25 cellular contexts compared by ENCODE assay signal in genomic region chr17:75640556-75641119, GRCh38. TPM values are rescaled to one million over a fixed set of nuclear protein-coding genes. Genes with fewer than 3 reads are reported as not detected.
DNase-seq lines count a peak whose midpoint lies in the region; ATAC-seq, FAIRE-seq and TF ChIP-seq lines count a peak whose summit lies in the region.
"Had no signal": no experiment of that assay in that cellular context is flagged by ENCODE, and none has a peak within 500 bp of the region (broad histone marks: within the 10 kb centered on the region; RNA-seq: fewer than 3 reads in every experiment).

No MANE protein-coding gene starts in this region.

- no peak overlapping the region for H3K4me3 ChIP-seq in HCT116 (replicated peaks in 1 of 2; ENCODE audit: low read depth in 1 of 2, low read length in 2 of 2)
- H3K4me3 ChIP-seq in H1 (ENCODE audit: extremely low read depth in 1 of 4, insufficient read depth in 2 of 4, low read depth in 3 of 4, low read length in 4 of 4): no peak overlapping the region
- no peak overlapping the region for H3K4me3 ChIP-seq in osteoblast (ENCODE audit: insufficient read depth, low read length)
- H3K4me3 ChIP-seq: GM12878, GM23248, psoas muscle, transverse colon had no signal

- H3K27me3 ChIP-seq in HCT116 (ENCODE audit: insufficient read depth, low read length) (no peaks in the 10 kb centered on the region), H1 (replicated peaks in 1 of 4; ENCODE audit: control insufficient read depth in 3 of 4, extremely low read depth in 1 of 4, insufficient read depth in 3 of 4, low read length in 3 of 4) (no peaks in the 10 kb centered on the region), osteoblast (ENCODE audit: insufficient read depth, low read length) (no peaks in the 10 kb centered on the region)
- H3K27me3 ChIP-seq: transverse colon had no signal

- peak overlapping the region; percentile 3; the same call in 1 of the 2 replicates for H4K8ac ChIP-seq in H1 (ENCODE audit: extremely low read depth, insufficient read depth, low read length)

- no peaks in the 10 kb centered on the region for H3K36me3 Mint-ChIP-seq in type B pancreatic cell
- H3K36me3 Mint-ChIP-seq in CD14-positive monocyte: peaks cover 23 to 45% of the 10 kb centered on the region in 2 donors
- H3K36me3 Mint-ChIP-seq: activated naive CD8-positive, alpha-beta T cell treated with anti-CD3 and anti-CD28 coated beads, Interleukin-2, amount 10 ng/mL, durations not matched to agents 7 days and 5 days had no signal

- H4K20me1 ChIP-seq in HCT116 (ENCODE audit: insufficient read depth) (no peaks in the 10 kb centered on the region), H1 (replicated peaks in 1 of 2; ENCODE audit: control insufficient read depth in 1 of 2, insufficient read depth in 2 of 2, low read length in 2 of 2) (peaks cover 0 to 4% of the 10 kb centered on the region in 2 experiments), osteoblast (ENCODE audit: insufficient read depth, low read length) (no peaks in the 10 kb centered on the region)

- no peaks in the 10 kb centered on the region for H3K9me2 ChIP-seq in HCT116 (ENCODE audit: insufficient read depth)

- FAIRE-seq in H1 (lab: Jason Lieb, UNC): no peak
- FAIRE-seq: astrocyte, GM12878, HepG2 had no signal

- H3K14ac ChIP-seq in H1 (ENCODE audit: insufficient read length): no peak overlapping the region

- CTCF ChIA-PET in HCT116 (lab: Charles Lee): interaction anchor here (2.2 to 3.0 kb wide), 3 partner anchors 7 to 39 kb away, joined by 6 to 25 read pairs (median 7); partner anchors contain the start of gene SMIM5
- CTCF ChIA-PET in H1 (lab: Charles Lee; ENCODE audit: partially characterized antibody): interaction anchor here (0.6 to 59.2 kb wide), 6 partner anchors 3 to 113 kb away, joined by 4 to 2200 read pairs (median 158); partner anchors contain the start of genes RECQL5, SAP30BP and SMIM5

- TF ChIP-seq EP300 in H1 (IDR thresholded peaks at IDR 0.05; ENCODE audit: borderline replicate concordance in 1 of 2, low read depth in 2 of 2, low read length in 2 of 2): no peak

- no peak for TF ChIP-seq POLR2A in HCT116 (IDR thresholded peaks at IDR 0.05; ENCODE audit: borderline replicate concordance, extremely low read depth, insufficient read depth, insufficient read length)
- no peak for TF ChIP-seq POLR2A in H1 (IDR thresholded peaks at IDR 0.05; ENCODE audit: control extremely low read depth in 1 of 2, low read depth in 2 of 2, low read length in 2 of 2)

- H3K9me3 Mint-ChIP-seq in type B pancreatic cell (no peaks in the 10 kb centered on the region), CD14-positive monocyte (peaks cover 0 to 2% (median 0%) of the 10 kb centered on the region in 7 donors)
- H3K9me3 Mint-ChIP-seq: activated naive CD8-positive, alpha-beta T cell treated with anti-CD3 and anti-CD28 coated beads, Interleukin-2, amount 10 ng/mL, durations not matched to agents 7 days and 5 days; CD4-positive, alpha-beta T cell; central memory CD8-positive, alpha-beta T cell; stimulated activated naive CD8-positive, alpha-beta T cell treated with anti-CD3 and anti-CD28 coated beads, Interleukin-15, Interleukin-2, amounts not matched to agents 100 ng/mL and 50 ng/mL, for 24 hours had no signal

- no peak for TF ChIP-seq RAD21 in HCT116 (IDR thresholded peaks at IDR 0.05; ENCODE audit: low read depth)
- no peak for TF ChIP-seq RAD21 in H1 (IDR thresholded peaks at IDR 0.05 in 1 of 2, conservative IDR thresholded peaks at IDR 0.05 in 1 of 2; ENCODE audit: low read depth in 2 of 2, low read length in 2 of 2)

- intact Hi-C loops in HCT116 (cut with micrococcal nuclease): no loop called here
- intact Hi-C loops in CD14-positive monocyte (cut with micrococcal nuclease): no loop called here

- POLR2A ChIA-PET in HCT116 (lab: Charles Lee): interaction anchor here (1.6 kb wide), 1 partner anchor 139 kb away, joined by 4 read pairs; no protein-coding TSS in a partner anchor
- POLR2A ChIA-PET in H1 (lab: Charles Lee; ENCODE audit: partially characterized antibody): interaction anchor here (0.6 to 2.2 kb wide), 4 partner anchors 10 to 144 kb away, joined by 3 to 9 read pairs (median 4); partner anchors contain the start of gene UNK

- no peak for DNase-seq in HCT116 (ENCODE audit: low read depth, low spot score)
- no peak for DNase-seq in H1 (ENCODE audit: low read depth in 1 of 2, low spot score in 2 of 2)
- DNase-seq in osteoblast (ENCODE audit: insufficient read length, low spot score, missing footprints): peak; percentile 50
- DNase-seq in type B pancreatic cell (ENCODE audit: extremely low spot score, unreplicated experiment): no peak
- no peak for DNase-seq in CD14-positive monocyte (ENCODE audit: low spot score)
- no peak for DNase-seq in OCI-M1 (lab: John Stamatoyannopoulos, UW)
- DNase-seq: activated CD4-positive, alpha-beta T cell treated with anti-CD3 and anti-CD28 coated beads for 36 hours; activated CD8-positive, alpha-beta memory T cell treated with anti-CD3 and anti-CD28 coated beads for 24 hours; activated effector memory CD4-positive, alpha-beta T cell treated with Interleukin-2 at 50 U/mL for 16 hours; activated naive CD8-positive, alpha-beta T cell treated with anti-CD3 and anti-CD28 coated beads, Interleukin-2, amount 10 ng/mL, durations not matched to agents 7 days and 5 days; CD4-positive, alpha-beta T cell; EL; foreskin fibroblast; GM23248; mesendoderm; NCI-H1694 treated with DMSO at 0.1 percent for 48 hours had no signal

- H3K18ac ChIP-seq in H1 (ENCODE audit: extremely low read depth, low read length): no peak overlapping the region

- no peak overlapping the region for H2BK120ac ChIP-seq in H1 (replicated peaks; ENCODE audit: low read depth, low read length)

- no peaks in the 10 kb centered on the region for H3K79me2 ChIP-seq in HCT116 (ENCODE audit: insufficient read depth, low read length)
- H3K79me2 ChIP-seq in H1 (ENCODE audit: control insufficient read depth in 1 of 2, insufficient read depth in 2 of 2, low read length in 2 of 2): no peaks in the 10 kb centered on the region; a peak in 1 of 4 replicates
- no peaks in the 10 kb centered on the region for H3K79me2 ChIP-seq in osteoblast (ENCODE audit: insufficient read depth, low read length)

- BruUV-seq in HCT116 (replicated peaks; lab: Mats Ljungman, UMichigan): no TSS peak

- H3K79me1 ChIP-seq in H1 (ENCODE audit: low read depth, low read length): no peaks in the 10 kb centered on the region

- H3K56ac ChIP-seq in H1 (replicated peaks; ENCODE audit: insufficient read length, low read depth, low read length): no peak overlapping the region

- ATAC-seq in HCT116 (no peak), GM18502 (IDR thresholded peaks at IDR 0.05; ENCODE audit: poor library complexity, unreplicated experiment) (no peak)
- ATAC-seq: activated CD4-positive, alpha-beta T cell treated with anti-CD3 and anti-CD28 coated beads for 36 hours; GM12878; HepG2 had no signal

- H3K4me1 ChIP-seq in HCT116 (ENCODE audit: control insufficient read depth in 1 of 2, insufficient read depth in 2 of 2, low read length in 2 of 2): peaks cover 32 to 59% of the 10 kb centered on the region in 2 experiments
- H3K4me1 ChIP-seq in H1 (replicated peaks in 1 of 4; ENCODE audit: control insufficient read depth in 3 of 4, insufficient read depth in 4 of 4, low read length in 3 of 4): peaks cover 5 to 16% (median 10%) of the 10 kb centered on the region in 4 experiments
- H3K4me1 ChIP-seq in osteoblast (ENCODE audit: insufficient read depth, low read length): no peaks in the 10 kb centered on the region

- H2AFZ ChIP-seq in HCT116 (ENCODE audit: low read depth, low read length, poor library complexity, severe bottlenecking) (no peak overlapping the region), H1 (ENCODE audit: low read length) (no peak overlapping the region), osteoblast (ENCODE audit: low read length) (no peak overlapping the region)
- H2AFZ ChIP-seq: GM23248 had no signal

- H3K4me1 Mint-ChIP-seq in type B pancreatic cell (ENCODE audit: unreplicated experiment) (peaks cover 8% of the 10 kb centered on the region), CD14-positive monocyte (peaks cover 10% of the 10 kb centered on the region)
- H3K4me1 Mint-ChIP-seq: activated CD4-positive, alpha-beta T cell treated with anti-CD3 and anti-CD28 coated beads for 36 hours; activated naive CD8-positive, alpha-beta T cell treated with anti-CD3 and anti-CD28 coated beads, Interleukin-2, amount 10 ng/mL, durations not matched to agents 7 days and 5 days; central memory CD8-positive, alpha-beta T cell had no signal

- H3K27ac Mint-ChIP-seq in type B pancreatic cell: peak overlapping the region; percentile 96
- no peak overlapping the region for H3K27ac Mint-ChIP-seq in CD14-positive monocyte
- H3K27ac Mint-ChIP-seq: activated CD4-positive, alpha-beta T cell treated with anti-CD3 and anti-CD28 coated beads for 36 hours; activated naive CD8-positive, alpha-beta T cell treated with anti-CD3 and anti-CD28 coated beads, Interleukin-2, amount 10 ng/mL, durations not matched to agents 7 days and 5 days; CD4-positive, alpha-beta T cell; stimulated activated naive CD8-positive, alpha-beta T cell treated with anti-CD3 and anti-CD28 coated beads, Interleukin-15, Interleukin-2, amounts not matched to agents 100 ng/mL and 50 ng/mL, for 24 hours had no signal

- no peak overlapping the region for H3K4ac ChIP-seq in H1 (replicated peaks; ENCODE audit: insufficient read length, low read depth, low read length)

- H3K4me2 ChIP-seq in HCT116 (ENCODE audit: low read length): peak overlapping the region; percentile 56
- H3K4me2 ChIP-seq in H1 (ENCODE audit: insufficient read depth in 1 of 2, low read depth in 2 of 2, low read length in 2 of 2): no peak overlapping the region
- no peak overlapping the region for H3K4me2 ChIP-seq in osteoblast (ENCODE audit: insufficient read depth, low read length)

- TF ChIP-seq CTCF in HCT116 (IDR thresholded peaks at IDR 0.05 in 2 of 3, conservative IDR thresholded peaks at IDR 0.05 in 1 of 3; ENCODE audit: borderline replicate concordance in 1 of 3, insufficient read depth in 1 of 3, low read depth in 2 of 3, low read length in 2 of 3) (no peak), H1 (IDR thresholded peaks at IDR 0.05; ENCODE audit: control extremely low read depth in 1 of 3, insufficient read depth in 1 of 3, low read depth in 1 of 3, low read length in 3 of 3) (no peak), osteoblast (IDR thresholded peaks at IDR 0.05; ENCODE audit: extremely low read depth, low read depth, low read length) (no peak), type B pancreatic cell (conservative IDR thresholded peaks at IDR 0.05) (no peak), CD14-positive monocyte (IDR thresholded peaks at IDR 0.05) (no peak)

- WGBS in H1 (ENCODE audit: extremely low coverage in 1 of 2, insufficient coverage in 1 of 2, insufficient read length in 1 of 2, insufficient replicate concordance in 2 of 2, low coverage in 1 of 2, low lambda C conversion rate in 2 of 2, missing lambda C conversion rate in 1 of 2), 2 experiments: 89% methylated on average over 12 of the region's 13 CpGs; no CpG with 5 or more reads in 1 of the 2 experiments

- H3K9me3 ChIP-seq in HCT116 (ENCODE audit: control insufficient read depth in 1 of 2, insufficient read depth in 1 of 2, low read depth in 1 of 2, low read length in 2 of 2) (no peaks in the 10 kb centered on the region), H1 (ENCODE audit: insufficient read depth in 2 of 2, low read depth in 1 of 2, low read length in 1 of 2) (no peaks in the 10 kb centered on the region), osteoblast (ENCODE audit: low read depth, low read length) (no peaks in the 10 kb centered on the region)
- H3K9me3 ChIP-seq: psoas muscle, transverse colon had no signal

- H3K27me3 Mint-ChIP-seq in type B pancreatic cell (no peaks in the 10 kb centered on the region), CD14-positive monocyte (ENCODE audit: low read depth in 3 of 3) (peaks cover 0 to 2% (median 0%) of the 10 kb centered on the region in 3 donors)
- H3K27me3 Mint-ChIP-seq: activated CD4-positive, alpha-beta T cell treated with anti-CD3 and anti-CD28 coated beads for 36 hours; activated naive CD8-positive, alpha-beta T cell treated with anti-CD3 and anti-CD28 coated beads, Interleukin-2, amount 10 ng/mL, durations not matched to agents 7 days and 5 days; CD4-positive, alpha-beta T cell; central memory CD8-positive, alpha-beta T cell; stimulated activated naive CD8-positive, alpha-beta T cell treated with anti-CD3 and anti-CD28 coated beads, Interleukin-15, Interleukin-2, amounts not matched to agents 100 ng/mL and 50 ng/mL, for 24 hours had no signal

- no peak overlapping the region for H3K23ac ChIP-seq in H1 (ENCODE audit: insufficient read length)

- H3K9ac ChIP-seq in HCT116 (ENCODE audit: low read length): peak overlapping the region; percentile 39
- H3K9ac ChIP-seq in H1 (replicated peaks in 1 of 4; ENCODE audit: extremely low read depth in 1 of 4, low read depth in 3 of 4, low read length in 3 of 4): no peak overlapping the region
- H3K9ac ChIP-seq: GM23248 had no signal

- no peak overlapping the region; the same call in 1 of the 2 replicates for H2BK5ac ChIP-seq in H1 (ENCODE audit: low read depth, low read length)

- H3K36me3 ChIP-seq in HCT116 (ENCODE audit: control insufficient read depth in 1 of 2, insufficient read depth in 2 of 2, low read length in 2 of 2): 0 out of 4 replicates have a peak, but pooled peaks cover 0 to 3% of the 10 kb centered on the region in 2 experiments
- no peaks in the 10 kb centered on the region; a peak in 1 of 8 replicates for H3K36me3 ChIP-seq in H1 (ENCODE audit: control insufficient read depth in 2 of 4, insufficient read depth in 4 of 4, low read length in 3 of 4)
- H3K36me3 ChIP-seq in osteoblast (ENCODE audit: insufficient read depth, low read length): no peaks in the 10 kb centered on the region
- H3K36me3 ChIP-seq: transverse colon had no signal

- H3K4me3 Mint-ChIP-seq in type B pancreatic cell: peak overlapping the region; percentile 83
- no peak overlapping the region for H3K4me3 Mint-ChIP-seq in CD14-positive monocyte
- H3K4me3 Mint-ChIP-seq: activated CD4-positive, alpha-beta T cell treated with anti-CD3 and anti-CD28 coated beads for 36 hours; activated naive CD8-positive, alpha-beta T cell treated with anti-CD3 and anti-CD28 coated beads, Interleukin-2, amount 10 ng/mL, durations not matched to agents 7 days and 5 days; CD4-positive, alpha-beta T cell; central memory CD8-positive, alpha-beta T cell; stimulated activated naive CD8-positive, alpha-beta T cell treated with anti-CD3 and anti-CD28 coated beads, Interleukin-15, Interleukin-2, amounts not matched to agents 100 ng/mL and 50 ng/mL, for 24 hours had no signal

- H4K91ac ChIP-seq in H1 (replicated peaks; ENCODE audit: insufficient read length, low read length): no peak overlapping the region

- peak overlapping the region; percentile 44; the same call in 1 of the 2 replicates for H3K27ac ChIP-seq in HCT116 (ENCODE audit: low read depth, low read length)
- H3K27ac ChIP-seq in H1 (ENCODE audit: low read depth, low read length): no peak overlapping the region
- H3K27ac ChIP-seq in osteoblast (ENCODE audit: low read depth, low read length): no peak overlapping the region
- H3K27ac ChIP-seq: GM23248, psoas muscle had no signal

- no peaks in the 10 kb centered on the region for H3K23me2 ChIP-seq in H1 (ENCODE audit: low read depth, low read length)

- 0 out of 2 replicates have a peak overlapping the region, but pooled peaks have one; percentile 17 for H2BK12ac ChIP-seq in H1 (ENCODE audit: low read depth, low read length)

- RAD21 ChIA-PET in HCT116 (lab: Charles Lee; ENCODE audit: low non-redundant PET in 1 of 2, low total read pairs in 2 of 2, uncharacterized antibody in 2 of 2, unreplicated experiment in 2 of 2): no interaction called here

- no peak overlapping the region for H4K5ac ChIP-seq in H1 (ENCODE audit: insufficient read length, low read depth, low read length)

- no peak overlapping the region for H2BK20ac ChIP-seq in H1 (ENCODE audit: low read length)

- H2BK15ac ChIP-seq in H1 (ENCODE audit: low read length): no peak overlapping the region

- no peak overlapping the region for H2AK5ac ChIP-seq in H1 (ENCODE audit: low read depth, low read length)

RNA-seq across cellular contexts. Expression of gene SMIM5, which starts 7.4 kb away (rescaled TPM):
- total RNA-seq in HCT116 (2021; ENCODE audit: unreplicated experiment) (0.12 TPM), osteoblast (under 0.01 TPM in 1 of 2 replicates, not detected in the other), type B pancreatic cell (ENCODE audit: low replicate concordance) (9.3 and 17.7 TPM in 2 replicates)
- 0.79 and 1.0 TPM in 2 replicates for polyA plus RNA-seq in HCT116 (2012)
- not detected in 2 replicates for total RNA-seq in H1 (2021; fragmentation: NEBNext Ultra II Directional; extraction: Animal tissue kit (Norgen Biotek cat#: 25700))
- polyA plus RNA-seq in H1 (2011; rRNA removed) (not detected in 2 replicates), CD14-positive monocyte (under 1 TPM; 0.15 to 0.43 TPM)
- polyA plus RNA-seq in H1 (2011; cell fraction: cytosol; rRNA removed): not detected
- 0.14 TPM for polyA plus RNA-seq in H1 (2011; cell fraction: nucleus; rRNA removed)
- 0.07 to 0.79 TPM (median 0.30 TPM) in 4 replicates for polyA plus RNA-seq in H1 (2012, experiment 1 of 2)
- 0.08 TPM for polyA plus RNA-seq in H1 (2012, experiment 2 of 2)
- not detected for polyA plus RNA-seq in H1 (2013, experiment 1 of 2)
- not detected for polyA plus RNA-seq in H1 (2013, experiment 2 of 2)
- not detected in 2 replicates for polyA minus RNA-seq in H1 (2011; rRNA and poly(A)+ RNA removed)
- not detected for polyA minus RNA-seq in H1 (2011; cell fraction: cytosol; rRNA and poly(A)+ RNA removed)
- polyA minus RNA-seq in H1 (2011; cell fraction: nucleus; rRNA and poly(A)+ RNA removed): not detected
- total RNA-seq: dermis microvascular lymphatic vessel endothelial cell, GM12878, GM23248, HepG2 had no signal
- polyA plus RNA-seq: HepG2 had no signal

RNA-seq across cellular contexts. Expression of gene RECQL5, which starts 26.3 kb away (rescaled TPM):
- total RNA-seq in HCT116 (2021; ENCODE audit: unreplicated experiment) (83.3 TPM), osteoblast (17.7 and 24.5 TPM in 2 replicates), type B pancreatic cell (ENCODE audit: low replicate concordance) (64.7 and 90.4 TPM in 2 replicates)
- 55.3 and 61.6 TPM in 2 replicates for polyA plus RNA-seq in HCT116 (2012)
- total RNA-seq in H1 (2021; fragmentation: NEBNext Ultra II Directional; extraction: Animal tissue kit (Norgen Biotek cat#: 25700)): 40.7 and 41.1 TPM in 2 replicates
- polyA plus RNA-seq in H1 (2011; rRNA removed) (15.1 and 34.9 TPM in 2 replicates), CD14-positive monocyte (1 to 10 TPM; 3.1 to 4.4 TPM)
- 32.7 TPM for polyA plus RNA-seq in H1 (2011; cell fraction: cytosol; rRNA removed)
- 166 TPM for polyA plus RNA-seq in H1 (2011; cell fraction: nucleus; rRNA removed)
- 29.1 to 42.9 TPM (median 40.6 TPM) in 4 replicates for polyA plus RNA-seq in H1 (2012, experiment 1 of 2)
- 39.8 TPM for polyA plus RNA-seq in H1 (2012, experiment 2 of 2)
- 27.4 TPM for polyA plus RNA-seq in H1 (2013, experiment 1 of 2)
- polyA plus RNA-seq in H1 (2013, experiment 2 of 2): 25.6 TPM
- 34.6 and 39.9 TPM in 2 replicates for polyA minus RNA-seq in H1 (2011; rRNA and poly(A)+ RNA removed)
- polyA minus RNA-seq in H1 (2011; cell fraction: cytosol; rRNA and poly(A)+ RNA removed): 35.7 TPM
- 79.5 TPM for polyA minus RNA-seq in H1 (2011; cell fraction: nucleus; rRNA and poly(A)+ RNA removed)

RNA-seq across cellular contexts. Expression of gene SAP30BP, which starts 26.5 kb away (rescaled TPM):
- total RNA-seq in HCT116 (2021; ENCODE audit: unreplicated experiment) (149 TPM), osteoblast (48.1 and 60.7 TPM in 2 replicates), type B pancreatic cell (ENCODE audit: low replicate concordance) (88.1 and 89.3 TPM in 2 replicates)
- 107 and 111 TPM in 2 replicates for polyA plus RNA-seq in HCT116 (2012)
- 79.9 and 81.5 TPM in 2 replicates for total RNA-seq in H1 (2021; fragmentation: NEBNext Ultra II Directional; extraction: Animal tissue kit (Norgen Biotek cat#: 25700))
- polyA plus RNA-seq in H1 (2011; rRNA removed) (63.3 and 82.1 TPM in 2 replicates), CD14-positive monocyte (10 to 100 TPM; 43.8 to 61.6 TPM)
- polyA plus RNA-seq in H1 (2011; cell fraction: cytosol; rRNA removed): 88.6 TPM
- 167 TPM for polyA plus RNA-seq in H1 (2011; cell fraction: nucleus; rRNA removed)
- polyA plus RNA-seq in H1 (2012, experiment 1 of 2): 60.3 to 81.1 TPM (median 73.3 TPM) in 4 replicates
- 72.8 TPM for polyA plus RNA-seq in H1 (2012, experiment 2 of 2)
- polyA plus RNA-seq in H1 (2013, experiment 1 of 2): 55.3 TPM
- polyA plus RNA-seq in H1 (2013, experiment 2 of 2): 51.7 TPM
- 44.8 and 47.0 TPM in 2 replicates for polyA minus RNA-seq in H1 (2011; rRNA and poly(A)+ RNA removed)
- 35.2 TPM for polyA minus RNA-seq in H1 (2011; cell fraction: cytosol; rRNA and poly(A)+ RNA removed)
- 50.9 TPM for polyA minus RNA-seq in H1 (2011; cell fraction: nucleus; rRNA and poly(A)+ RNA removed)

RNA-seq across cellular contexts. Expression of gene MYO15B, which starts 53.0 kb away (rescaled TPM):
- total RNA-seq in HCT116 (2021; ENCODE audit: unreplicated experiment): 30.3 TPM
- 24.7 and 39.5 TPM in 2 replicates for polyA plus RNA-seq in HCT116 (2012)
- 11.2 and 13.8 TPM in 2 replicates for total RNA-seq in H1 (2021; fragmentation: NEBNext Ultra II Directional; extraction: Animal tissue kit (Norgen Biotek cat#: 25700))
- 7.1 and 15.1 TPM in 2 replicates for polyA plus RNA-seq in H1 (2011; rRNA removed)
- 12.4 TPM for polyA plus RNA-seq in H1 (2011; cell fraction: cytosol; rRNA removed)
- polyA plus RNA-seq in H1 (2011; cell fraction: nucleus; rRNA removed): 107 TPM
- polyA plus RNA-seq in H1 (2012, experiment 1 of 2): 9.4 to 17.6 TPM (median 14.5 TPM) in 4 replicates
- polyA plus RNA-seq in H1 (2012, experiment 2 of 2): 5.4 TPM
- polyA plus RNA-seq in H1 (2013, experiment 1 of 2): 5.8 TPM
- polyA plus RNA-seq in H1 (2013, experiment 2 of 2): 4.9 TPM
- polyA minus RNA-seq in H1 (2011; rRNA and poly(A)+ RNA removed): 4.1 and 7.9 TPM in 2 replicates
- 12.5 TPM for polyA minus RNA-seq in H1 (2011; cell fraction: cytosol; rRNA and poly(A)+ RNA removed)
- 40.4 TPM for polyA minus RNA-seq in H1 (2011; cell fraction: nucleus; rRNA and poly(A)+ RNA removed)
- 0.88 and 1.4 TPM in 2 replicates for total RNA-seq in osteoblast
- total RNA-seq in type B pancreatic cell (ENCODE audit: low replicate concordance): 48.2 and 49.0 TPM in 2 replicates
- polyA plus RNA-seq in CD14-positive monocyte: under 1 TPM; 0.17 to 0.62 TPM
